Comparison of ENCODE assay signal across 2 cellular contexts in genomic region chr11:65112226-65112550, GRCh38.
TF ChIP-seq lines count a peak whose summit lies in the region.

No MANE protein-coding gene starts in this region.

TF ChIP-seq in A549, 52 proteins besides CTCF, POLR2A, EP300 and RAD21:
- TF ChIP-seq REST (IDR thresholded peaks at IDR 0.05): no peak
- no peak for TF ChIP-seq CBX2 (IDR thresholded peaks at IDR 0.05; ENCODE audit: borderline replicate concordance, low read depth)
- no peak for TF ChIP-seq SMC3 (IDR thresholded peaks at IDR 0.05)
- no peak for TF ChIP-seq KDM5A (IDR thresholded peaks at IDR 0.05)
- TF ChIP-seq HOXB5 (CRISPR knock-in tag; IDR thresholded peaks at IDR 0.05): 0 out of 2 replicates have a peak, but pooled peaks have one; percentile 46
- TF ChIP-seq PHF8 (IDR thresholded peaks at IDR 0.05; ENCODE audit: borderline replicate concordance, low read depth): peak; percentile 18; the same call in 1 of the 2 replicates
- TF ChIP-seq POLR2AphosphoS2 (conservative IDR thresholded peaks at IDR 0.05; ENCODE audit: low read length): 0 out of 2 replicates have a peak, but pooled peaks have one; percentile 64
- no peak for TF ChIP-seq HOXB13 (CRISPR knock-in tag; IDR thresholded peaks at IDR 0.05; ENCODE audit: low read depth)
- TF ChIP-seq TFCP2L1 (CRISPR knock-in tag; IDR thresholded peaks at IDR 0.05): peak; percentile 19; the same call in 1 of the 2 replicates
- TF ChIP-seq ESRRA (IDR thresholded peaks at IDR 0.05; ENCODE audit: borderline replicate concordance, low read length): no peak
- no peak for TF ChIP-seq CBX8 (IDR thresholded peaks at IDR 0.05)
- peak in 1 of 2 experiments; percentile 47; a peak in 2 of 5 replicates for TF ChIP-seq JUN (IDR thresholded peaks at IDR 0.05)
TF ChIP-seq in A549: peak in this region for 5.

TF ChIP-seq in IMR-90, 13 proteins besides CTCF, POLR2A, EP300 and RAD21:
- TF ChIP-seq MAZ (IDR thresholded peaks at IDR 0.05; ENCODE audit: borderline replicate concordance, low read depth, low read length) (no peak), ELK1 (IDR thresholded peaks at IDR 0.05; ENCODE audit: borderline replicate concordance, low read depth, low read length) (no peak), NFE2L2 (IDR thresholded peaks at IDR 0.05; ENCODE audit: low read depth, low read length) (no peak), MAFK (IDR thresholded peaks at IDR 0.05; ENCODE audit: low read depth, low read length) (no peak), USF2 (IDR thresholded peaks at IDR 0.05; ENCODE audit: low read depth, low read length) (no peak), FOS (IDR thresholded peaks at IDR 0.05; ENCODE audit: low read depth, low read length) (no peak), MXI1 (IDR thresholded peaks at IDR 0.05; ENCODE audit: borderline replicate concordance, low read depth, low read length) (no peak), CHD1 (IDR thresholded peaks at IDR 0.05; ENCODE audit: low read depth, low read length) (no peak), RFX5 (IDR thresholded peaks at IDR 0.05; ENCODE audit: low read depth, low read length) (no peak), SMC3 (IDR thresholded peaks at IDR 0.05; ENCODE audit: low read depth, low read length) (no peak), RCOR1 (IDR thresholded peaks at IDR 0.05; ENCODE audit: insufficient replicate concordance, low read length) (no peak), BHLHE40 (IDR thresholded peaks at IDR 0.05; ENCODE audit: low read depth, low read length) (no peak), CEBPB (IDR thresholded peaks at IDR 0.05; ENCODE audit: low read depth, low read length) (no peak)
TF ChIP-seq in IMR-90: peak in this region for 0.
